In genomic region chr4:53563824-53564223, GRCh38 we compare ENCODE assay signal across 8 cellular contexts.
A peak's percentile ranks its signal among the peaks of the same experiment; 100 is the strongest.
DNase-seq lines count a peak whose midpoint lies in the region; ATAC-seq lines count a peak whose summit lies in the region.

No MANE protein-coding gene starts in this region.

- peak; percentile 27 to 63 for ATAC-seq in activated CD4-positive, CD25-positive, alpha-beta regulatory T cell treated with anti-CD3 and anti-CD28 coated beads, Interleukin-2, amount 50 U/mL, for 24 hours
- ATAC-seq in HG02981 (IDR thresholded peaks at IDR 0.05; ENCODE audit: unreplicated experiment) (peak; percentile 68), HG03097 (IDR thresholded peaks at IDR 0.05; ENCODE audit: low FRiP score, unreplicated experiment) (no peak), HG02970 (IDR thresholded peaks at IDR 0.05; ENCODE audit: low FRiP score, unreplicated experiment) (no peak)

- DNase-seq in activated CD4-positive, CD25-positive, alpha-beta regulatory T cell treated with anti-CD3 and anti-CD28 coated beads, Interleukin-2, amount 50 U/mL, for 72 hours: no peak
- DNase-seq in anterior cingulate cortex (lab: John Stamatoyannopoulos, UW) (peak in 30 of 58 donors; percentile 3 to 75 (median 28)), NCI-H1092 treated with DMSO at 0.1 percent for 48 hours (lab: John Stamatoyannopoulos, UW) (no peak)
- peak; percentile 11 for DNase-seq in stimulated activated CD4-positive, alpha-beta T cell treated with anti-CD3 and anti-CD28 coated beads, Interleukin-4, amount 100 ng/mL, for 24 hours

Comparison
In these comparisons a context has a peak if more than half of its experiments do, and no peak if none do; other contexts are left out.
1. ATAC-seq: peak in activated CD4-positive, CD25-positive, alpha-beta regulatory T cell treated with anti-CD3 and anti-CD28 coated beads, Interleukin-2, amount 50 U/mL, for 24 hours (2 of 2) and HG02981 (single experiment); none in HG03097 (single experiment) and HG02970 (single experiment).
2. DNase-seq: peak in anterior cingulate cortex (30 of 58) and stimulated activated CD4-positive, alpha-beta T cell treated with anti-CD3 and anti-CD28 coated beads, Interleukin-4, amount 100 ng/mL, for 24 hours (single experiment); none in activated CD4-positive, CD25-positive, alpha-beta regulatory T cell treated with anti-CD3 and anti-CD28 coated beads, Interleukin-2, amount 50 U/mL, for 72 hours (single experiment) and NCI-H1092 treated with DMSO at 0.1 percent for 48 hours (single experiment).